In genomic region chr9:110977259-110977709, GRCh38 we compare ENCODE assay signal across 14 cellular contexts.
DNase-seq lines count a peak whose midpoint lies in the region; ATAC-seq and TF ChIP-seq lines count a peak whose summit lies in the region.
"Had no signal": no experiment of that assay in that cellular context is flagged by ENCODE, and none has a peak within 500 bp of the region (broad histone marks: within the 10 kb centered on the region; RNA-seq: fewer than 3 reads in every experiment).

No MANE protein-coding gene starts in this region.

- H3K27ac ChIP-seq in HCT116 (ENCODE audit: low read depth, low read length) (peak overlapping the region; percentile 4; the same call in 1 of the 2 replicates), SK-N-SH (ENCODE audit: low read depth in 2 of 2, low read length in 1 of 2) (peak overlapping the region in 1 of 2 experiments; percentile 31; a peak in 3 of 4 replicates), esophagus squamous epithelium (peak overlapping the region in 3 of 4 donors; percentile 31 to 74 (median 40)), left lung (no peak overlapping the region)
- H3K27ac ChIP-seq: right atrium auricular region had no signal

- H3K4me3 ChIP-seq in HCT116 (replicated peaks in 1 of 2; ENCODE audit: low read depth in 1 of 2, low read length in 2 of 2) = no peak overlapping the region
- H3K4me3 ChIP-seq in SK-N-SH (ENCODE audit: low read depth in 2 of 2, low read length in 1 of 2) = no peak overlapping the region
- H3K4me3 ChIP-seq in esophagus squamous epithelium = no peak overlapping the region
- no peak overlapping the region for H3K4me3 ChIP-seq in skeletal muscle cell (ENCODE audit: low read depth, low read length)
- H3K4me3 ChIP-seq in left lung = no peak overlapping the region
- H3K4me3 ChIP-seq: right atrium auricular region had no signal

- H3K9ac ChIP-seq in HCT116 (ENCODE audit: low read length) (no peak overlapping the region), SK-N-SH (no peak overlapping the region)

- H3K4me1 Mint-ChIP-seq in activated CD8-positive, alpha-beta T cell treated with anti-CD3 and anti-CD28 coated beads, Interleukin-2, amount 10 ng/mL, durations not matched to agents 7 days and 5 days (ENCODE audit: low read depth) = no peaks in the 10 kb centered on the region
- H3K4me1 Mint-ChIP-seq: activated naive CD4-positive, alpha-beta T cell treated with anti-CD3 and anti-CD28 coated beads, Interleukin-2, amount 10 ng/mL, durations not matched to agents 7 days and 5 days had no signal

- H3K36me3 Mint-ChIP-seq in activated CD8-positive, alpha-beta T cell treated with anti-CD3 and anti-CD28 coated beads, Interleukin-2, amount 10 ng/mL, durations not matched to agents 7 days and 5 days (ENCODE audit: low read depth) = no peaks in the 10 kb centered on the region
- H3K36me3 Mint-ChIP-seq: activated naive CD4-positive, alpha-beta T cell treated with anti-CD3 and anti-CD28 coated beads, Interleukin-2, amount 10 ng/mL, durations not matched to agents 7 days and 5 days had no signal

- intact Hi-C loops in HCT116 (cut with micrococcal nuclease) (no loop called here), esophagus squamous epithelium (cut with DNase I) (no loop called here), left lung (cut with DNase I) (no loop called here)

- TF ChIP-seq EP300 in SK-N-SH (IDR thresholded peaks at IDR 0.05; ENCODE audit: borderline replicate concordance in 1 of 2, low read depth in 1 of 2, low read length in 1 of 2) = peak in 1 of 2 experiments; percentile 68; a peak in 2 of 4 replicates

- ATAC-seq in HCT116 (peak; percentile 91), left lung (no peak), HG03139 (IDR thresholded peaks at IDR 0.05; ENCODE audit: unreplicated experiment) (no peak)
- ATAC-seq in activated CD8-positive, alpha-beta T cell treated with anti-CD3 and anti-CD28 coated beads, Interleukin-2, amount 10 ng/mL, durations not matched to agents 7 days and 5 days = no peak

- no peaks in the 10 kb centered on the region for H3K9me3 Mint-ChIP-seq in activated CD8-positive, alpha-beta T cell treated with anti-CD3 and anti-CD28 coated beads, Interleukin-2, amount 10 ng/mL, durations not matched to agents 7 days and 5 days (ENCODE audit: insufficient read depth)

- H3F3A ChIP-seq in SK-N-SH (replicated peaks; ENCODE audit: insufficient read depth) = no peaks in the 10 kb centered on the region

- TF ChIP-seq POLR2A in HCT116 (IDR thresholded peaks at IDR 0.05; ENCODE audit: borderline replicate concordance, extremely low read depth, insufficient read depth, insufficient read length) = no peak
- no peak for TF ChIP-seq POLR2A in esophagus squamous epithelium (IDR thresholded peaks at IDR 0.05)

- no peaks in the 10 kb centered on the region for H3K9me3 ChIP-seq in HCT116 (ENCODE audit: control insufficient read depth in 1 of 2, insufficient read depth in 1 of 2, low read depth in 1 of 2, low read length in 2 of 2)
- H3K9me3 ChIP-seq in SK-N-SH = no peaks in the 10 kb centered on the region
- H3K9me3 ChIP-seq in esophagus squamous epithelium = no peaks in the 10 kb centered on the region
- H3K9me3 ChIP-seq in left lung = no peaks in the 10 kb centered on the region
- H3K9me3 ChIP-seq: right atrium auricular region had no signal

- no peak overlapping the region for H3K27ac Mint-ChIP-seq in activated CD8-positive, alpha-beta T cell treated with anti-CD3 and anti-CD28 coated beads, Interleukin-2, amount 10 ng/mL, durations not matched to agents 7 days and 5 days
- H3K27ac Mint-ChIP-seq: activated naive CD4-positive, alpha-beta T cell treated with anti-CD3 and anti-CD28 coated beads, Interleukin-2, amount 10 ng/mL, durations not matched to agents 7 days and 5 days had no signal

- H3K4me3 Mint-ChIP-seq in activated CD8-positive, alpha-beta T cell treated with anti-CD3 and anti-CD28 coated beads, Interleukin-2, amount 10 ng/mL, durations not matched to agents 7 days and 5 days = no peak overlapping the region
- H3K4me3 Mint-ChIP-seq: activated naive CD4-positive, alpha-beta T cell treated with anti-CD3 and anti-CD28 coated beads, Interleukin-2, amount 10 ng/mL, durations not matched to agents 7 days and 5 days had no signal

- POLR2A ChIA-PET in HCT116 (lab: Charles Lee) = no interaction called here
- POLR2A ChIA-PET in SK-N-SH (lab: Yijun Ruan, JAX) = no interaction called here
- POLR2A ChIA-PET in activated CD8-positive, alpha-beta T cell treated with anti-CD3 and anti-CD28 coated beads, Interleukin-2, amount 10 ng/mL, durations not matched to agents 7 days and 5 days (lab: Charles Lee) = no interaction called here

- H3K36me3 ChIP-seq in HCT116 (ENCODE audit: control insufficient read depth in 1 of 2, insufficient read depth in 2 of 2, low read length in 2 of 2) = no peaks in the 10 kb centered on the region
- no peaks in the 10 kb centered on the region for H3K36me3 ChIP-seq in SK-N-SH (replicated peaks in 1 of 2; ENCODE audit: control insufficient read depth in 1 of 2, insufficient read depth in 2 of 2, low read length in 1 of 2)
- no peaks in the 10 kb centered on the region for H3K36me3 ChIP-seq in esophagus squamous epithelium
- no peaks in the 10 kb centered on the region for H3K36me3 ChIP-seq in left lung
- H3K36me3 ChIP-seq: right atrium auricular region had no signal

- TF ChIP-seq RAD21 in HCT116 (IDR thresholded peaks at IDR 0.05; ENCODE audit: low read depth) (peak; percentile 35; the same call in 1 of the 2 replicates), SK-N-SH (IDR thresholded peaks at IDR 0.05; ENCODE audit: low read length) (no peak)

- RAD21 ChIA-PET in HCT116 (lab: Charles Lee; ENCODE audit: low non-redundant PET in 1 of 2, low total read pairs in 2 of 2, uncharacterized antibody in 2 of 2, unreplicated experiment in 2 of 2) = no interaction called here

- H2AFZ ChIP-seq in HCT116 (ENCODE audit: low read depth, low read length, poor library complexity, severe bottlenecking) (no peak overlapping the region), SK-N-SH (ENCODE audit: low read depth) (no peak overlapping the region)

- DNase-seq in HCT116 (ENCODE audit: low read depth, low spot score) = peak; percentile 79
- DNase-seq in SK-N-SH = no peak
- DNase-seq in esophagus squamous epithelium (lab: John Stamatoyannopoulos, UW) = no peak
- peak; percentile 50 for DNase-seq in skeletal muscle cell (ENCODE audit: low read depth)
- no peak for DNase-seq in epidermal melanocyte (ENCODE audit: insufficient read length, low spot score)
- DNase-seq in left lung = no peak
- no peak for DNase-seq in activated CD8-positive, alpha-beta T cell treated with anti-CD3 and anti-CD28 coated beads, Interleukin-2, amount 10 ng/mL, durations not matched to agents 7 days and 5 days
- DNase-seq: activated CD4-positive, alpha-beta T cell treated with anti-CD3 and anti-CD28 coated beads, Interleukin-2, amount 50 U/mL, for 48 hours; activated naive CD4-positive, alpha-beta T cell treated with anti-CD3 and anti-CD28 coated beads, Interleukin-2, amount 10 ng/mL, durations not matched to agents 7 days and 5 days; DMS79; NCI-H2081 treated with DMSO at 0.1 percent for 48 hours; SHP77 treated with DMSO at 0.1 percent for 48 hours had no signal

- peaks cover 10 to 13% of the 10 kb centered on the region in 2 experiments for H3K4me1 ChIP-seq in HCT116 (ENCODE audit: control insufficient read depth in 1 of 2, insufficient read depth in 2 of 2, low read length in 2 of 2)
- peaks cover 5 to 23% of the 10 kb centered on the region in 2 experiments; a peak in 2 of 4 replicates for H3K4me1 ChIP-seq in SK-N-SH (ENCODE audit: control insufficient read depth in 1 of 2, insufficient read depth in 2 of 2, low read depth in 1 of 2, low read length in 1 of 2)
- peaks cover 13 to 43% (median 20%) of the 10 kb centered on the region in 3 donors for H3K4me1 ChIP-seq in esophagus squamous epithelium
- H3K4me1 ChIP-seq in left lung = peaks cover 0 to 19% of the 10 kb centered on the region in 2 donors
- H3K4me1 ChIP-seq: right atrium auricular region had no signal

- H3K9me2 ChIP-seq in HCT116 (ENCODE audit: insufficient read depth) (no peaks in the 10 kb centered on the region), SK-N-SH (no peaks in the 10 kb centered on the region)

- TF ChIP-seq CTCF in HCT116 (IDR thresholded peaks at IDR 0.05 in 2 of 3, conservative IDR thresholded peaks at IDR 0.05 in 1 of 3; ENCODE audit: borderline replicate concordance in 1 of 3, insufficient read depth in 1 of 3, low read depth in 2 of 3, low read length in 2 of 3) (no peak), SK-N-SH (IDR thresholded peaks at IDR 0.05) (no peak), esophagus squamous epithelium (IDR thresholded peaks at IDR 0.05) (no peak), left lung (IDR thresholded peaks at IDR 0.05) (no peak)

- H3K27me3 Mint-ChIP-seq in activated CD8-positive, alpha-beta T cell treated with anti-CD3 and anti-CD28 coated beads, Interleukin-2, amount 10 ng/mL, durations not matched to agents 7 days and 5 days (ENCODE audit: low read depth) = no peaks in the 10 kb centered on the region
- H3K27me3 Mint-ChIP-seq: activated naive CD4-positive, alpha-beta T cell treated with anti-CD3 and anti-CD28 coated beads, Interleukin-2, amount 10 ng/mL, durations not matched to agents 7 days and 5 days had no signal

- H3K27me3 ChIP-seq in HCT116 (ENCODE audit: insufficient read depth, low read length) = no peaks in the 10 kb centered on the region
- H3K27me3 ChIP-seq in SK-N-SH (ENCODE audit: insufficient read depth) = no peaks in the 10 kb centered on the region
- no peaks in the 10 kb centered on the region for H3K27me3 ChIP-seq in esophagus squamous epithelium
- H3K27me3 ChIP-seq in left lung = no peaks in the 10 kb centered on the region
- H3K27me3 ChIP-seq: right atrium auricular region had no signal

- H3K79me2 ChIP-seq in HCT116 (ENCODE audit: insufficient read depth, low read length) = no peaks in the 10 kb centered on the region
- H3K79me2 ChIP-seq in SK-N-SH (ENCODE audit: insufficient read depth) = no peaks in the 10 kb centered on the region

- WGBS in SK-N-SH (ENCODE audit: low lambda C conversion rate) = 6% methylated on average over 3 of the region's 3 CpGs
- WGBS in esophagus squamous epithelium, 2 donors = 15 to 33% methylated on average over 3 of the region's 3 CpGs

- CTCF ChIA-PET in HCT116 (lab: Charles Lee) (no interaction called here), SK-N-SH (lab: Yijun Ruan, JAX) (no interaction called here)
- CTCF ChIA-PET in activated CD8-positive, alpha-beta T cell treated with anti-CD3 and anti-CD28 coated beads, Interleukin-2, amount 10 ng/mL, durations not matched to agents 7 days and 5 days (lab: Charles Lee) = no interaction called here

- H4K20me1 ChIP-seq in HCT116 (ENCODE audit: insufficient read depth) (no peaks in the 10 kb centered on the region), SK-N-SH (ENCODE audit: insufficient read depth) (no peaks in the 10 kb centered on the region)

- BruUV-seq in HCT116 (replicated peaks; lab: Mats Ljungman, UMichigan) = no TSS peak

- H3K4me2 ChIP-seq in HCT116 (ENCODE audit: low read length) (peak overlapping the region; percentile 45), SK-N-SH (peak overlapping the region; percentile 6; the same call in 1 of the 2 replicates)

TF ChIP-seq in HCT116, 20 proteins besides CTCF, POLR2A, EP300 and RAD21 (continues in another document):
- no peak for TF ChIP-seq ELF1 (IDR thresholded peaks at IDR 0.05; ENCODE audit: borderline replicate concordance, low read depth)
- TF ChIP-seq FOSL1 (IDR thresholded peaks at IDR 0.05; ENCODE audit: low read depth) = peak; percentile 84

TF ChIP-seq in SK-N-SH, 30 proteins besides CTCF, POLR2A, EP300 and RAD21 (continues in another document):
- no peak for TF ChIP-seq EZH2phosphoT487 (IDR thresholded peaks at IDR 0.05; ENCODE audit: borderline replicate concordance, low read depth)

Comparison
In these comparisons a context has a peak if more than half of its experiments do, and no peak if none do; other contexts are left out.
1. DNase-seq: peak in HCT116 (single experiment) and skeletal muscle cell (single experiment); none in SK-N-SH (single experiment), esophagus squamous epithelium (single experiment), epidermal melanocyte (single experiment), left lung (0 of 2) and activated CD8-positive, alpha-beta T cell treated with anti-CD3 and anti-CD28 coated beads, Interleukin-2, amount 10 ng/mL, durations not matched to agents 7 days and 5 days (single experiment).
2. H3K27ac ChIP-seq: peak in HCT116 (single experiment) and esophagus squamous epithelium (3 of 4); none in left lung (0 of 2).
3. Of the 11 proteins assayed by ChIP-seq in both SK-N-SH and HCT116: peak only in SK-N-SH: none; only in HCT116: POLR2AphosphoS5, RAD21 and SIN3A; in both: JUND, MAX and YY1; in neither: 5.